ENCODE assay signal across 13 cellular contexts in the genomic region with DNA sequence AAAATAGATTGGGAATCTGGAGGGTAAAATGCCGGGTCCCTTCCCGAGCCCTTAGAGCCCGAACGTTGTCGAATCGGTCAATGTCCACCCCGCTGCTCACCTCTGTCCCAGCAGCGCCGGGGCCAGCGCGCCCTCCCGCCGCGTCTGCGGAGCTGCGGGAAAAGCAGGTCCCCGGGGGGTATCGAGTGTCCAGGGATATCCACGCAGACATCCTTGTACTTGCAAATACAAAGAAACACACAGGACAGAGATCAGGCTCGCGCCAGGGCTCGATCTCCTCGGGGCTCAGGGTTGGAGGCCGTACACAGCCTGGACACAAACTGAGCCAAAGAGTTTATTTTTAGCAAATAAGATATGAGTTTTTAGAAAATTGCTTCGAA. TPM values are rescaled to one million over a fixed set of nuclear protein-coding genes. Genes with fewer than 3 reads are reported as not detected.
A peak's percentile ranks its signal among the peaks of the same experiment; 100 is the strongest.
DNase-seq lines count a peak whose midpoint lies in the region; ATAC-seq, FAIRE-seq and TF ChIP-seq lines count a peak whose summit lies in the region.
"Had no signal": no experiment of that assay in that cellular context is flagged by ENCODE, and none has a peak within 500 bp of the region (broad histone marks: within the 10 kb centered on the region; RNA-seq: fewer than 3 reads in every experiment).

No MANE protein-coding gene starts in this region.

- CTCF ChIA-PET in CD8-positive, alpha-beta memory T cell (lab: Charles Lee): no interaction called here
- CTCF ChIA-PET in GM12878 (lab: Yijun Ruan, JAX): no interaction called here

- DNase-seq in CD8-positive, alpha-beta memory T cell: no peak
- DNase-seq in GM12878 (ENCODE audit: low read depth, low spot score): no peak
- DNase-seq in hepatocyte (ENCODE audit: low spot score): no peak
- peak; percentile 58 for DNase-seq in neural progenitor cell (ENCODE audit: low spot score)
- no peak for DNase-seq in amygdala (lab: John Stamatoyannopoulos, UW)
- no peak for DNase-seq in HFFc6
- no peak for DNase-seq in GM13977 (ENCODE audit: low spot score)
- DNase-seq: activated T-cell treated with anti-CD3 and anti-CD28 coated beads, Interleukin-2, amount 50 U/mL, for 4 hours; central memory CD4-positive, alpha-beta T cell; DMS79 treated with DMSO at 0.1 percent for 48 hours; NCI-H446 treated with DMSO at 0.1 percent for 48 hours had no signal

- H3K27me3 Mint-ChIP-seq in CD8-positive, alpha-beta memory T cell: peaks cover 63 to 72% of the 10 kb centered on the region in 2 donors
- H3K27me3 Mint-ChIP-seq in neural progenitor cell (ENCODE audit: insufficient read depth, low read depth): peaks cover 72% of the 10 kb centered on the region
- H3K27me3 Mint-ChIP-seq in HFFc6 (ENCODE audit: insufficient read depth): peaks cover 60% of the 10 kb centered on the region

- no peaks in the 10 kb centered on the region for H3K9me3 ChIP-seq in CD8-positive, alpha-beta memory T cell (ENCODE audit: low read length)
- H3K9me3 ChIP-seq in GM12878 (replicated peaks; ENCODE audit: control insufficient read depth, insufficient read depth, low read length) (no peaks in the 10 kb centered on the region; the same call in 2 of the 3 replicates), hepatocyte (ENCODE audit: low read depth) (no peaks in the 10 kb centered on the region), neural progenitor cell (ENCODE audit: low read depth) (no peaks in the 10 kb centered on the region)

- H3K79me2 ChIP-seq in GM12878 (ENCODE audit: control insufficient read depth, insufficient read depth, low read length) (no peaks in the 10 kb centered on the region), hepatocyte (peaks cover 88% of the 10 kb centered on the region), neural progenitor cell (ENCODE audit: low read depth) (no peaks in the 10 kb centered on the region)

- no peak for FAIRE-seq in GM12878 (lab: Jason Lieb, UNC)

- RAD21 ChIA-PET in GM12878 (lab: Charles Lee; ENCODE audit: unreplicated experiment): no interaction called here

- H3K4me2 ChIP-seq in GM12878 (ENCODE audit: control insufficient read depth, insufficient read depth) (no peak overlapping the region), hepatocyte (peak overlapping the region; percentile 85), neural progenitor cell (peak overlapping the region; percentile 94)

- intact Hi-C loops in GM12878 (cut with micrococcal nuclease; ENCODE audit: unreplicated experiment): no loop called here

- ATAC-seq in GM12878 (no peak), SK-N-SH treated with all-trans-retinoic acid at 6 μM for 48 hours (no peak)
- ATAC-seq: activated T-cell treated with anti-CD3 and anti-CD28 coated beads, Interleukin-2, amount 50 U/mL, for 4 hours had no signal

- SMC1A ChIA-PET in GM12878 (lab: Charles Lee; ENCODE audit: uncharacterized antibody, unreplicated experiment): no interaction called here

- no peak for TF ChIP-seq POLR2A in GM12878 (IDR thresholded peaks at IDR 0.05; ENCODE audit: low read depth, low read length)

- 65% methylated on average over 25 of the region's 25 CpGs for WGBS in GM12878 (ENCODE audit: insufficient coverage, insufficient replicate concordance, low lambda C conversion rate, missing lambda C conversion rate)
- WGBS in hepatocyte (ENCODE audit: low lambda C conversion rate, missing lambda C conversion rate): under 1% methylated on average over 25 of the region's 25 CpGs

- TF ChIP-seq RAD21 in GM12878 (IDR thresholded peaks at IDR 0.05; ENCODE audit: insufficient read depth, low read depth, low read length): no peak

- H2AFZ ChIP-seq in GM12878 (ENCODE audit: control insufficient read depth, low read depth, low read length) (no peak overlapping the region), hepatocyte (peak overlapping the region; percentile 1), neural progenitor cell (replicated peaks) (no peak overlapping the region)

- peak overlapping the region in 2 of 8 donors; percentile 9 to 84 for H3K27ac Mint-ChIP-seq in CD8-positive, alpha-beta memory T cell
- H3K27ac Mint-ChIP-seq in neural progenitor cell (no peak overlapping the region), HFFc6 (no peak overlapping the region)

- no peak overlapping the region for H3K4me3 ChIP-seq in CD8-positive, alpha-beta memory T cell (ENCODE audit: low read length)
- no peak overlapping the region for H3K4me3 ChIP-seq in GM12878
- peak overlapping the region; percentile 87 for H3K4me3 ChIP-seq in hepatocyte
- H3K4me3 ChIP-seq in neural progenitor cell: no peak overlapping the region

- H3K27ac ChIP-seq in CD8-positive, alpha-beta memory T cell (ENCODE audit: low read depth, low read length): no peak overlapping the region
- no peak overlapping the region for H3K27ac ChIP-seq in GM12878 (ENCODE audit: control insufficient read depth, insufficient read depth)
- H3K27ac ChIP-seq in hepatocyte: peak overlapping the region; percentile 100
- no peak overlapping the region for H3K27ac ChIP-seq in neural progenitor cell
- H3K27ac ChIP-seq: VCaP had no signal

- H3F3A ChIP-seq in neural progenitor cell (ENCODE audit: low read depth): peaks cover 30% of the 10 kb centered on the region

- H3K9me3 Mint-ChIP-seq in CD8-positive, alpha-beta memory T cell: peaks cover 0 to 8% (median 5%) of the 10 kb centered on the region in 5 donors
- H3K9me3 Mint-ChIP-seq in neural progenitor cell: no peaks in the 10 kb centered on the region
- no peaks in the 10 kb centered on the region for H3K9me3 Mint-ChIP-seq in HFFc6
- H3K9me3 Mint-ChIP-seq: activated T-cell treated with anti-CD3 and anti-CD28 coated beads, Interleukin-2, amount 50 U/mL, for 4 hours had no signal

- H3K4me1 Mint-ChIP-seq in CD8-positive, alpha-beta memory T cell: peaks cover 23 to 46% (median 29%) of the 10 kb centered on the region in 3 donors
- H3K4me1 Mint-ChIP-seq in neural progenitor cell (peaks cover 33% of the 10 kb centered on the region), HFFc6 (ENCODE audit: low read depth) (peaks cover 10% of the 10 kb centered on the region; the same call in 1 of the 2 replicates)

- H3K9ac ChIP-seq in GM12878 (ENCODE audit: control insufficient read depth, insufficient read depth, low read length) (no peak overlapping the region), neural progenitor cell (no peak overlapping the region)

- no peaks in the 10 kb centered on the region for H4K20me1 ChIP-seq in GM12878 (ENCODE audit: control insufficient read depth, insufficient read depth)
- peaks cover 22% of the 10 kb centered on the region for H4K20me1 ChIP-seq in hepatocyte (ENCODE audit: insufficient read depth, poor library complexity, severe bottlenecking)
- peaks cover 62% of the 10 kb centered on the region for H4K20me1 ChIP-seq in neural progenitor cell (ENCODE audit: low read depth)

- H3K4me3 Mint-ChIP-seq in CD8-positive, alpha-beta memory T cell: peak overlapping the region in 4 of 7 donors; percentile 19 to 84 (median 58)
- H3K4me3 Mint-ChIP-seq in neural progenitor cell (peak overlapping the region; percentile 30), HFFc6 (no peak overlapping the region)
- H3K4me3 Mint-ChIP-seq: activated T-cell treated with anti-CD3 and anti-CD28 coated beads, Interleukin-2, amount 50 U/mL, for 4 hours had no signal

- H3K4me1 ChIP-seq in CD8-positive, alpha-beta memory T cell (ENCODE audit: insufficient read depth, low read length): peaks cover 21% of the 10 kb centered on the region
- no peaks in the 10 kb centered on the region for H3K4me1 ChIP-seq in GM12878 (ENCODE audit: control insufficient read depth, insufficient read depth, low read length)
- peaks cover 9% of the 10 kb centered on the region for H3K4me1 ChIP-seq in hepatocyte (ENCODE audit: insufficient read depth)
- peaks cover 20% of the 10 kb centered on the region for H3K4me1 ChIP-seq in neural progenitor cell

- peaks cover 0 to 4% (median 0%) of the 10 kb centered on the region in 3 donors for H3K36me3 Mint-ChIP-seq in CD8-positive, alpha-beta memory T cell
- H3K36me3 Mint-ChIP-seq in neural progenitor cell: no peaks in the 10 kb centered on the region
- no peaks in the 10 kb centered on the region for H3K36me3 Mint-ChIP-seq in HFFc6 (ENCODE audit: low read depth)

- in situ Hi-C loops in GM12878 (cut with MboI) (no loop called here), GM13977 (cut with MboI; ENCODE audit: low pct_unique_long_range_greater_than_20kb, low sequenced_read_pairs, unreplicated experiment) (no loop called here)

- no peaks in the 10 kb centered on the region for H3K36me3 ChIP-seq in CD8-positive, alpha-beta memory T cell (ENCODE audit: insufficient read depth, low read length)
- H3K36me3 ChIP-seq in GM12878 (ENCODE audit: control insufficient read depth in 2 of 2, insufficient read depth in 2 of 2, low read length in 1 of 2) (no peaks in the 10 kb centered on the region), hepatocyte (replicated peaks; ENCODE audit: insufficient read depth, low read depth) (no peaks in the 10 kb centered on the region), neural progenitor cell (no peaks in the 10 kb centered on the region)

- BruUV-seq in GM12878 (replicated peaks; lab: Mats Ljungman, UMichigan): no TSS peak

- POLR2A ChIA-PET in CD8-positive, alpha-beta memory T cell (lab: Charles Lee): interaction anchor here (0.7 to 1.2 kb wide), 2 partner anchors 126 to 187 kb away, joined by 3 to 4 read pairs; no protein-coding TSS in a partner anchor
- POLR2A ChIA-PET in GM12878 (lab: Charles Lee): no interaction called here

- TF ChIP-seq EP300 in GM12878 (IDR thresholded peaks at IDR 0.05; ENCODE audit: borderline replicate concordance in 1 of 2, control insufficient read depth in 1 of 2, low read depth in 2 of 2, low read length in 2 of 2): no peak

- peaks cover 64% of the 10 kb centered on the region for H3K27me3 ChIP-seq in CD8-positive, alpha-beta memory T cell (ENCODE audit: insufficient read depth, low read length, poor library complexity, severe bottlenecking)
- peaks cover 9 to 23% of the 10 kb centered on the region in 2 experiments for H3K27me3 ChIP-seq in GM12878 (replicated peaks in 1 of 2; ENCODE audit: control insufficient read depth in 2 of 2, insufficient read depth in 2 of 2, low read length in 1 of 2)
- H3K27me3 ChIP-seq in hepatocyte: no peaks in the 10 kb centered on the region
- H3K27me3 ChIP-seq in neural progenitor cell: peaks cover 100% of the 10 kb centered on the region

- TF ChIP-seq CTCF in GM12878 (IDR thresholded peaks at IDR 0.05 in 2 of 3, conservative IDR thresholded peaks at IDR 0.05 in 1 of 3; ENCODE audit: control insufficient read depth in 2 of 3, extremely low read depth in 1 of 3, insufficient read depth in 1 of 3, low read depth in 3 of 3, low read length in 3 of 3): no peak
- no peak for TF ChIP-seq CTCF in hepatocyte (IDR thresholded peaks at IDR 0.05; ENCODE audit: poor library complexity)
- TF ChIP-seq CTCF in neural progenitor cell (IDR thresholded peaks at IDR 0.05): no peak
- no peak for TF ChIP-seq CTCF in HFFc6 (IDR thresholded peaks at IDR 0.05)
- TF ChIP-seq CTCF in GM13977 (IDR thresholded peaks at IDR 0.05; ENCODE audit: extremely low read depth, insufficient read depth, missing control alignments): no peak

- no peaks in the 10 kb centered on the region for H3K9me2 ChIP-seq in hepatocyte (replicated peaks; ENCODE audit: insufficient read depth)

RNA-seq across cellular contexts. Expression of gene GATA6, which starts 2.3 kb away (rescaled TPM):
- total RNA-seq in CD8-positive, alpha-beta memory T cell: under 1 TPM; 0.04 to 0.11 TPM
- polyA plus RNA-seq in CD8-positive, alpha-beta memory T cell: 0.32 TPM
- not detected in 2 replicates for total RNA-seq in GM12878 (2013; cell fraction: nucleolus; rRNA removed)
- total RNA-seq in GM12878 (2014; rRNA removed) (not detected in 2 replicates), GM12878 (2014; rRNA removed; fragmentation: Illumina TruSeq; extraction: Trizol) (not detected in 2 replicates), GM12878 (2021) (0.05 TPM in 2 replicates), hepatocyte (122 and 125 TPM in 2 replicates), neural progenitor cell (ENCODE audit: low replicate concordance) (0.26 and 0.28 TPM in 2 replicates)
- polyA plus RNA-seq in GM12878 (2011; ENCODE audit: low read depth): not detected
- polyA plus RNA-seq in GM12878 (2011; rRNA removed) (not detected in 2 replicates), GM12878 (2014; fragmentation: Illumina TruSeq; extraction: Trizol) (not detected in 2 replicates), GM12878 (2014; fragmentation: Nextera tagmentation; extraction: Ambion mirVana) (not detected), GM12878 (2014; rRNA removed) (not detected in 2 replicates), GM12878 (2016; fragmentation: Nextera tagmentation; extraction: Ambion mirVana) (under 1 TPM in 1 of 2 experiments, not detected in 1; 0.04 TPM), hepatocyte (116 and 128 TPM in 2 replicates)
- not detected in 2 replicates for polyA plus RNA-seq in GM12878 (2011; cell fraction: cytosol; rRNA removed)
- not detected in 2 replicates for polyA plus RNA-seq in GM12878 (2011; cell fraction: nucleus; rRNA removed)
- 0.03 TPM in 1 of 2 replicates, not detected in the other for polyA plus RNA-seq in GM12878 (2012)
- polyA minus RNA-seq in GM12878 (2011; rRNA and poly(A)+ RNA removed): not detected in 2 replicates
- not detected in 2 replicates for polyA minus RNA-seq in GM12878 (2011; cell fraction: cytosol; rRNA and poly(A)+ RNA removed)
- polyA minus RNA-seq in GM12878 (2011; cell fraction: nucleus; rRNA and poly(A)+ RNA removed): not detected in 2 replicates
- total RNA-seq in HFFc6 (2021; fragmentation: NEBNext Ultra II Directional; extraction: Animal tissue kit (Norgen Biotek cat#: 25700)): 1 to 10 TPM in 4 of 6 experiments, under 1 TPM in 2; 0.28 to 1.8 (median 1.5) TPM

Comparison
In these comparisons a context has a peak if more than half of its experiments do, and no peak if none do; other contexts are left out.
1. RNA of gene GATA6, which starts 2.3 kb away (total RNA-seq): 122 to 125 TPM in hepatocyte; 0.28 to 1.8 TPM in HFFc6, 0.26 to 0.28 TPM in neural progenitor cell, 0.04 to 0.11 TPM in CD8-positive, alpha-beta memory T cell and 0.05 TPM in GM12878; every median in the first group is over 10 times any median in the second.